12 cellular contexts compared by ENCODE assay signal in genomic region chr2:28377984-28378678, GRCh38. TPM values are rescaled to one million over a fixed set of nuclear protein-coding genes. Genes with fewer than 3 reads are reported as not detected.
DNase-seq lines count a peak whose midpoint lies in the region; ATAC-seq, FAIRE-seq and TF ChIP-seq lines count a peak whose summit lies in the region.
"Had no signal": no experiment of that assay in that cellular context is flagged by ENCODE, and none has a peak within 500 bp of the region (broad histone marks: within the 10 kb centered on the region; RNA-seq: fewer than 3 reads in every experiment).

No MANE protein-coding gene starts in this region.

- H3K9ac ChIP-seq in SK-N-SH (no peak overlapping the region), keratinocyte (ENCODE audit: control insufficient read depth, extremely low read depth, insufficient read depth, low read length) (peak overlapping the region; percentile 77)

- TF ChIP-seq CTCF in SK-N-SH (IDR thresholded peaks at IDR 0.05) (no peak), PC-9 (conservative IDR thresholded peaks at IDR 0.05) (no peak), keratinocyte (optimal IDR thresholded peaks at IDR 0.05 in 1 of 3, IDR thresholded peaks at IDR 0.05 in 1 of 3, conservative IDR thresholded peaks at IDR 0.05 in 1 of 3; ENCODE audit: extremely low read depth in 1 of 3, insufficient read depth in 2 of 3, low read length in 3 of 3) (no peak), suprapubic skin (IDR thresholded peaks at IDR 0.05) (no peak)

- H3K27ac ChIP-seq in SK-N-SH (ENCODE audit: low read depth in 2 of 2, low read length in 1 of 2): no peak overlapping the region
- no peak overlapping the region for H3K27ac ChIP-seq in PC-9
- peak overlapping the region; percentile 93 for H3K27ac ChIP-seq in keratinocyte (ENCODE audit: control insufficient read depth, insufficient read depth, low read length)
- peak overlapping the region; percentile 91 for H3K27ac ChIP-seq in suprapubic skin

- H3K79me2 ChIP-seq in SK-N-SH (ENCODE audit: insufficient read depth) (no peaks in the 10 kb centered on the region), PC-9 (ENCODE audit: low read depth) (no peaks in the 10 kb centered on the region), keratinocyte (ENCODE audit: control insufficient read depth, insufficient read depth, low read length) (no peaks in the 10 kb centered on the region)

- dilution Hi-C loops in keratinocyte (cut with MboI; ENCODE audit: extremely low pct_ligation_motif_present, low sequenced_read_pairs): no loop called here

- WGBS in SK-N-SH (ENCODE audit: low lambda C conversion rate): 95% methylated on average over 9 of the region's 9 CpGs
- 55% methylated on average over 9 of the region's 9 CpGs for WGBS in suprapubic skin

- no peaks in the 10 kb centered on the region for H3K9me1 ChIP-seq in keratinocyte (ENCODE audit: control insufficient read depth, extremely low read depth, insufficient read depth, low read length)

- TF ChIP-seq EP300 in SK-N-SH (IDR thresholded peaks at IDR 0.05; ENCODE audit: borderline replicate concordance in 1 of 2, low read depth in 1 of 2, low read length in 1 of 2) (no peak), suprapubic skin (IDR thresholded peaks at IDR 0.05) (no peak)

- FAIRE-seq in keratinocyte (lab: Jason Lieb, UNC): peak; percentile 96

- H3K4me3 ChIP-seq in SK-N-SH (ENCODE audit: low read depth in 2 of 2, low read length in 1 of 2): no peak overlapping the region
- no peak overlapping the region for H3K4me3 ChIP-seq in PC-9
- peak overlapping the region; percentile 2 to 66 (median 51) for H3K4me3 ChIP-seq in keratinocyte (ENCODE audit: control insufficient read depth in 2 of 3, extremely low read depth in 1 of 3, insufficient read depth in 2 of 3, low read depth in 1 of 3, low read length in 3 of 3)
- peak overlapping the region; percentile 14 for H3K4me3 ChIP-seq in suprapubic skin
- H3K4me3 ChIP-seq: heart left ventricle had no signal

- H3K27me3 ChIP-seq in SK-N-SH (ENCODE audit: insufficient read depth) (no peaks in the 10 kb centered on the region), PC-9 (ENCODE audit: insufficient read depth, low read depth) (no peaks in the 10 kb centered on the region), keratinocyte (ENCODE audit: control insufficient read depth, extremely low read depth, insufficient read depth, low read length) (no peaks in the 10 kb centered on the region), suprapubic skin (no peaks in the 10 kb centered on the region)
- H3K27me3 ChIP-seq: heart left ventricle had no signal

- H4K20me1 ChIP-seq in SK-N-SH (ENCODE audit: insufficient read depth): no peaks in the 10 kb centered on the region
- no peaks in the 10 kb centered on the region for H4K20me1 ChIP-seq in PC-9 (ENCODE audit: insufficient read depth)
- no peaks in the 10 kb centered on the region for H4K20me1 ChIP-seq in keratinocyte (ENCODE audit: control insufficient read depth, extremely low read depth, insufficient read depth, low read length)

- H3K36me3 ChIP-seq in SK-N-SH (replicated peaks in 1 of 2; ENCODE audit: control insufficient read depth in 1 of 2, insufficient read depth in 2 of 2, low read length in 1 of 2): no peaks in the 10 kb centered on the region
- no peaks in the 10 kb centered on the region for H3K36me3 ChIP-seq in PC-9 (ENCODE audit: low read depth)
- H3K36me3 ChIP-seq in keratinocyte (ENCODE audit: control insufficient read depth in 2 of 2, extremely low read depth in 1 of 2, insufficient read depth in 2 of 2, low read length in 2 of 2): no peaks in the 10 kb centered on the region
- no peaks in the 10 kb centered on the region for H3K36me3 ChIP-seq in suprapubic skin
- H3K36me3 ChIP-seq: heart left ventricle had no signal

- POLR2A ChIA-PET in SK-N-SH (lab: Yijun Ruan, JAX): interaction anchor here (1.8 kb wide), 1 partner anchor 22 kb away, joined by 5 read pairs; no protein-coding TSS in a partner anchor
- POLR2A ChIA-PET in PC-9 (lab: Charles Lee; ENCODE audit: unreplicated experiment): interaction anchor here (0.6 kb wide), 1 partner anchor 131 kb away, joined by 4 read pairs; no protein-coding TSS in a partner anchor

- H3K4me1 ChIP-seq in SK-N-SH (ENCODE audit: control insufficient read depth in 1 of 2, insufficient read depth in 2 of 2, low read depth in 1 of 2, low read length in 1 of 2) (peaks cover 0 to 6% of the 10 kb centered on the region in 2 experiments; a peak in 1 of 4 replicates), PC-9 (replicated peaks; ENCODE audit: insufficient read depth) (peaks cover 27% of the 10 kb centered on the region), keratinocyte (ENCODE audit: control insufficient read depth, extremely low read depth, insufficient read depth, low read length) (peaks cover 27% of the 10 kb centered on the region), suprapubic skin (peaks cover 54% of the 10 kb centered on the region)

- DNase-seq in SK-N-SH: no peak
- peak in 1 of 2 experiments; percentile 63 for DNase-seq in PC-9
- peak; percentile 73 for DNase-seq in keratinocyte (ENCODE audit: low read depth, low spot score)
- DNase-seq in suprapubic skin (ENCODE audit: low spot score in 2 of 2): no peak
- DNase-seq in activated T-cell treated with anti-CD3 and anti-CD28 coated beads, Interleukin-2, amount 50 U/mL, for 1 hour: no peak
- DNase-seq in posterior vena cava (ENCODE audit: low spot score): no peak
- DNase-seq: activated CD4-positive, alpha-beta T cell treated with anti-CD3 and anti-CD28 coated beads, Interleukin-2, amount 50 U/mL, for 4 hours; H9; heart left ventricle; NK-92 treated with Interleukin-12 subunit alpha and Interleukin-12 subunit beta, amount 100 ng/mL, for 24 hours had no signal

- H3K9me2 ChIP-seq in SK-N-SH: no peaks in the 10 kb centered on the region
- H3K9me2 ChIP-seq in PC-9 (ENCODE audit: insufficient read depth): no peaks in the 10 kb centered on the region

- TF ChIP-seq RAD21 in SK-N-SH (IDR thresholded peaks at IDR 0.05; ENCODE audit: low read length): no peak

- intact Hi-C loops in PC-9 (cut with micrococcal nuclease; ENCODE audit: unreplicated experiment) (no loop called here), posterior vena cava (cut with DNase I) (loop anchor here in 1 of 2 donors (5.0 kb wide), 1 partner anchor 1871 kb away; no protein-coding TSS in a partner anchor)

- H2AFZ ChIP-seq in SK-N-SH (ENCODE audit: low read depth) (no peak overlapping the region), PC-9 (no peak overlapping the region), keratinocyte (ENCODE audit: control insufficient read depth, low read length) (peak overlapping the region; percentile 54)

- no peak for TF ChIP-seq POLR2A in suprapubic skin (IDR thresholded peaks at IDR 0.05)

- H3K9me3 ChIP-seq in SK-N-SH (no peaks in the 10 kb centered on the region), PC-9 (ENCODE audit: insufficient read depth, low read depth) (no peaks in the 10 kb centered on the region), keratinocyte (ENCODE audit: control insufficient read depth, low read depth, low read length) (no peaks in the 10 kb centered on the region), suprapubic skin (no peaks in the 10 kb centered on the region)
- H3K9me3 ChIP-seq: heart left ventricle had no signal

- CTCF ChIA-PET in SK-N-SH (lab: Yijun Ruan, JAX) (interaction anchor here (2.5 to 4.0 kb wide), 2 partner anchors 12 to 624 kb away, joined by 7 to 13 read pairs; no protein-coding TSS in a partner anchor), PC-9 (lab: Charles Lee) (no interaction called here)

- H3K4me2 ChIP-seq in SK-N-SH (no peak overlapping the region), PC-9 (peak overlapping the region; percentile 32), keratinocyte (ENCODE audit: control insufficient read depth, extremely low read depth, insufficient read depth, low read depth, low read length) (peak overlapping the region; percentile 94)

- no peak for ATAC-seq in SK-N-SH treated with all-trans-retinoic acid at 6 μM for 48 hours
- ATAC-seq in HG03108 (IDR thresholded peaks at IDR 0.05; ENCODE audit: unreplicated experiment): no peak

- no peaks in the 10 kb centered on the region for H3F3A ChIP-seq in SK-N-SH (replicated peaks; ENCODE audit: insufficient read depth)
- H3F3A ChIP-seq in PC-9 (ENCODE audit: insufficient read depth, low read depth): peaks cover 20% of the 10 kb centered on the region; the same call in 1 of the 2 replicates

- BruUV-seq in PC-9 (replicated peaks; lab: Mats Ljungman, UMichigan): no TSS peak

TF ChIP-seq in SK-N-SH, 30 proteins besides CTCF, POLR2A, EP300 and RAD21 (continues in another document):
- TF ChIP-seq PBX3 (IDR thresholded peaks at IDR 0.05): peak; percentile 44; the same call in 1 of the 2 replicates

TF ChIP-seq in SK-N-SH treated with all-trans-retinoic acid at 6 μM for 48 hours, 23 proteins besides CTCF, POLR2A, EP300 and RAD21 (continues in another document):
- TF ChIP-seq TCF4 (CRISPR knock-in tag; IDR thresholded peaks at IDR 0.05; ENCODE audit: borderline replicate concordance) (no peak), GLIS3 (CRISPR knock-in tag; IDR thresholded peaks at IDR 0.05) (no peak), ISL1 (CRISPR knock-in tag; IDR thresholded peaks at IDR 0.05) (no peak)

RNA-seq across cellular contexts. Expression of gene FOSL2, which starts 14.5 kb away (rescaled TPM):
- polyA plus RNA-seq in SK-N-SH (2012; rRNA removed) (30.1 and 41.7 TPM in 2 replicates), keratinocyte (20.4 to 32.7 TPM (median 24.1 TPM) in 3 replicates)
- polyA plus RNA-seq in SK-N-SH (2012; cell fraction: cytosol; rRNA removed): 20.1 and 23.0 TPM in 2 replicates
- 50.5 and 72.9 TPM in 2 replicates for polyA plus RNA-seq in SK-N-SH (2012; cell fraction: nucleus; rRNA removed)
- total RNA-seq in PC-9 (2021) (46.0 and 60.0 TPM in 2 replicates), suprapubic skin (100 to 1,000 TPM; 298 to 370 (median 337) TPM), posterior vena cava (100 to 1,000 TPM; 105 to 141 TPM)
- 34.5 TPM for polyA plus RNA-seq in keratinocyte (2011; ENCODE audit: low read depth)
- 20.3 and 23.5 TPM in 2 replicates for polyA plus RNA-seq in keratinocyte (2011; cell fraction: cytosol; rRNA removed)
- 65.4 and 67.8 TPM in 2 replicates for polyA plus RNA-seq in keratinocyte (2011; cell fraction: nucleus; rRNA removed)
- polyA plus RNA-seq in keratinocyte (2012; ENCODE audit: low replicate concordance): 24.4 and 59.1 TPM in 2 replicates
- 40.4 to 67.6 TPM (median 60.8 TPM) in 3 replicates for polyA minus RNA-seq in keratinocyte
- 47.8 TPM for polyA minus RNA-seq in keratinocyte (2011; cell fraction: cytosol; rRNA and poly(A)+ RNA removed)
- polyA minus RNA-seq in keratinocyte (2011; cell fraction: nucleus; rRNA and poly(A)+ RNA removed): 63.4 and 86.1 TPM in 2 replicates

Comparison
In these comparisons a context has a peak if more than half of its experiments do, and no peak if none do; other contexts are left out.
1. H3K27ac ChIP-seq: peak in keratinocyte (single experiment) and suprapubic skin (single experiment); none in SK-N-SH (0 of 2) and PC-9 (single experiment).
2. H3K4me3 ChIP-seq: peak in keratinocyte (3 of 3) and suprapubic skin (single experiment); none in SK-N-SH (0 of 2) and PC-9 (single experiment).